ENCODE assay signal across 15 cellular contexts in genomic region chr6:158465747-158466146, GRCh38.
A peak's percentile ranks its signal among the peaks of the same experiment; 100 is the strongest.
DNase-seq lines count a peak whose midpoint lies in the region; ATAC-seq and TF ChIP-seq lines count a peak whose summit lies in the region.
"Had no signal": no experiment of that assay in that cellular context is flagged by ENCODE, and none has a peak within 500 bp of the region (broad histone marks: within the 10 kb centered on the region; RNA-seq: fewer than 3 reads in every experiment).

No MANE protein-coding gene starts in this region.

- H3K4me1 Mint-ChIP-seq in GM23338 (peaks cover 73% of the 10 kb centered on the region), chondrocyte (ENCODE audit: low read depth) (peaks cover 15% of the 10 kb centered on the region)

- TF ChIP-seq CTCF in 22Rv1 (IDR thresholded peaks at IDR 0.05): no peak
- no peak for TF ChIP-seq CTCF in GM23338 (conservative IDR thresholded peaks at IDR 0.05; ENCODE audit: low read depth in 2 of 2)
- no peak for TF ChIP-seq CTCF in chondrocyte (IDR thresholded peaks at IDR 0.05)
- TF ChIP-seq CTCF in GM20000 (IDR thresholded peaks at IDR 0.05; ENCODE audit: extremely low read depth, missing control alignments): no peak

- H3K27ac Mint-ChIP-seq in GM23338: no peak overlapping the region
- H3K27ac Mint-ChIP-seq in chondrocyte (ENCODE audit: unreplicated experiment): peak overlapping the region; percentile 86
- H3K27ac Mint-ChIP-seq: B cell; CD4-positive, alpha-beta T cell had no signal

- no peak for ATAC-seq in GM23338
- ATAC-seq: HCT116 had no signal

- H3K27me3 Mint-ChIP-seq in GM23338 (ENCODE audit: insufficient read depth, low read depth, poor library complexity): peaks cover 59% of the 10 kb centered on the region
- H3K27me3 Mint-ChIP-seq in chondrocyte (ENCODE audit: low read depth): no peaks in the 10 kb centered on the region
- H3K27me3 Mint-ChIP-seq: B cell; CD4-positive, alpha-beta T cell had no signal

- in situ Hi-C loops in KBM-7 (cut with MboI; ENCODE audit: low pct_unique_long_range_greater_than_20kb, low sequenced_read_pairs): no loop called here

- DNase-seq in GM23338 (ENCODE audit: low spot score) (no peak), chondrocyte (ENCODE audit: low spot score) (no peak), GM20000 (ENCODE audit: low spot score) (no peak), KBM-7 (no peak), medulla oblongata (ENCODE audit: extremely low spot score) (no peak), NCI-H146 treated with DMSO at 0.1 percent for 48 hours (lab: John Stamatoyannopoulos, UW; ENCODE audit: unreplicated experiment) (no peak)
- DNase-seq: CD4-positive, alpha-beta T cell; DMS79 treated with DMSO at 0.1 percent for 48 hours; GF-D8; Karpas-422 had no signal

- H3K79me2 ChIP-seq in GM23338 (replicated peaks; ENCODE audit: insufficient read depth): no peaks in the 10 kb centered on the region

- H3K36me3 ChIP-seq in GM23338 (ENCODE audit: insufficient read depth) (no peaks in the 10 kb centered on the region), HUES6 (ENCODE audit: control insufficient read depth, insufficient read depth, low read length) (0 out of 2 replicates have a peak, but pooled peaks cover 3% of the 10 kb centered on the region)

- peaks cover 32% of the 10 kb centered on the region for H3K9me3 Mint-ChIP-seq in GM23338
- peaks cover 9% of the 10 kb centered on the region for H3K9me3 Mint-ChIP-seq in chondrocyte (ENCODE audit: low read depth)
- H3K9me3 Mint-ChIP-seq: CD4-positive, alpha-beta T cell had no signal

- H3K27me3 ChIP-seq in GM23338 (ENCODE audit: insufficient read depth) (peaks cover 55% of the 10 kb centered on the region), HUES6 (ENCODE audit: control insufficient read depth, insufficient read depth, low read length) (peaks cover 50% of the 10 kb centered on the region)
- H3K27me3 ChIP-seq: BLaER1 treated with 17β-estradiol and CSF1 and Interleukin-3, amounts not matched to agents 10 nM and 100 nM had no signal

- peaks cover 7% of the 10 kb centered on the region; the same call in 1 of the 2 replicates for H4K20me1 ChIP-seq in GM23338 (replicated peaks; ENCODE audit: insufficient read depth)

- H3K4me3 Mint-ChIP-seq in GM23338 (no peak overlapping the region), chondrocyte (ENCODE audit: unreplicated experiment) (no peak overlapping the region)
- H3K4me3 Mint-ChIP-seq: B cell; CD4-positive, alpha-beta T cell had no signal

- peak overlapping the region; percentile 3 for H3K4me2 ChIP-seq in GM23338
- H3K4me2 ChIP-seq: BLaER1 treated with 17β-estradiol and CSF1 and Interleukin-3, amounts not matched to agents 10 nM and 100 nM had no signal

- peaks cover 47% of the 10 kb centered on the region for H3K36me3 Mint-ChIP-seq in GM23338 (ENCODE audit: low read depth)
- peaks cover 46% of the 10 kb centered on the region for H3K36me3 Mint-ChIP-seq in chondrocyte (ENCODE audit: low read depth)

- no peaks in the 10 kb centered on the region; the same call in 1 of the 2 replicates for H3F3A ChIP-seq in GM23338 (replicated peaks; ENCODE audit: low read depth)

- no peak overlapping the region for H2AFZ ChIP-seq in GM23338

- H3K4me1 ChIP-seq in GM23338 (ENCODE audit: insufficient read depth) (peaks cover 47% of the 10 kb centered on the region), HUES6 (ENCODE audit: control insufficient read depth, insufficient read depth, low read length) (peaks cover 52% of the 10 kb centered on the region)

- H3K27ac ChIP-seq in 22Rv1: peak overlapping the region; percentile 80
- H3K27ac ChIP-seq in GM23338 (ENCODE audit: low read depth): no peak overlapping the region
- peak overlapping the region; percentile 76; the same call in 1 of the 2 replicates for H3K27ac ChIP-seq in HUES6 (ENCODE audit: low read depth, low read length)
- H3K27ac ChIP-seq: BLaER1 treated with 17β-estradiol and CSF1 and Interleukin-3, amounts not matched to agents 10 nM and 100 nM had no signal

- no peak overlapping the region for H3K9ac ChIP-seq in HUES6 (ENCODE audit: low read length)
- H3K9ac ChIP-seq: BLaER1 treated with 17β-estradiol and CSF1 and Interleukin-3, amounts not matched to agents 10 nM and 100 nM had no signal

- H3K9me2 ChIP-seq in GM23338 (ENCODE audit: insufficient read depth): no peaks in the 10 kb centered on the region

- no peaks in the 10 kb centered on the region; the same call in 1 of the 2 replicates for H3K9me3 ChIP-seq in HUES6 (ENCODE audit: control insufficient read depth, insufficient read depth, low read depth, low read length)

- H3K4me3 ChIP-seq in GM23338: no peak overlapping the region
- H3K4me3 ChIP-seq in HUES6 (ENCODE audit: low read depth, low read length): no peak overlapping the region
- H3K4me3 ChIP-seq: BLaER1 treated with 17β-estradiol and CSF1 and Interleukin-3, amounts not matched to agents 10 nM and 100 nM had no signal

TF ChIP-seq in GM23338, 12 proteins besides CTCF, POLR2A, EP300 and RAD21 (continues in another document):
- TF ChIP-seq JUNB (IDR thresholded peaks at IDR 0.05; ENCODE audit: unreplicated experiment) (no peak), CREB1 (CRISPR knock-in tag; IDR thresholded peaks at IDR 0.05; ENCODE audit: low read depth) (no peak), NANOG (IDR thresholded peaks at IDR 0.05; ENCODE audit: borderline replicate concordance) (no peak)
- TF ChIP-seq, protein P1, sequence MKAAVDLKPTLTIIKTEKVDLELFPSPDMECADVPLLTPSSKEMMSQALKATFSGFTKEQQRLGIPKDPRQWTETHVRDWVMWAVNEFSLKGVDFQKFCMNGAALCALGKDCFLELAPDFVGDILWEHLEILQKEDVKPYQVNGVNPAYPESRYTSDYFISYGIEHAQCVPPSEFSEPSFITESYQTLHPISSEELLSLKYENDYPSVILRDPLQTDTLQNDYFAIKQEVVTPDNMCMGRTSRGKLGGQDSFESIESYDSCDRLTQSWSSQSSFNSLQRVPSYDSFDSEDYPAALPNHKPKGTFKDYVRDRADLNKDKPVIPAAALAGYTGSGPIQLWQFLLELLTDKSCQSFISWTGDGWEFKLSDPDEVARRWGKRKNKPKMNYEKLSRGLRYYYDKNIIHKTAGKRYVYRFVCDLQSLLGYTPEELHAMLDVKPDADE (IDR thresholded peaks at IDR 0.05): no peak
- TF ChIP-seq, protein P2, sequence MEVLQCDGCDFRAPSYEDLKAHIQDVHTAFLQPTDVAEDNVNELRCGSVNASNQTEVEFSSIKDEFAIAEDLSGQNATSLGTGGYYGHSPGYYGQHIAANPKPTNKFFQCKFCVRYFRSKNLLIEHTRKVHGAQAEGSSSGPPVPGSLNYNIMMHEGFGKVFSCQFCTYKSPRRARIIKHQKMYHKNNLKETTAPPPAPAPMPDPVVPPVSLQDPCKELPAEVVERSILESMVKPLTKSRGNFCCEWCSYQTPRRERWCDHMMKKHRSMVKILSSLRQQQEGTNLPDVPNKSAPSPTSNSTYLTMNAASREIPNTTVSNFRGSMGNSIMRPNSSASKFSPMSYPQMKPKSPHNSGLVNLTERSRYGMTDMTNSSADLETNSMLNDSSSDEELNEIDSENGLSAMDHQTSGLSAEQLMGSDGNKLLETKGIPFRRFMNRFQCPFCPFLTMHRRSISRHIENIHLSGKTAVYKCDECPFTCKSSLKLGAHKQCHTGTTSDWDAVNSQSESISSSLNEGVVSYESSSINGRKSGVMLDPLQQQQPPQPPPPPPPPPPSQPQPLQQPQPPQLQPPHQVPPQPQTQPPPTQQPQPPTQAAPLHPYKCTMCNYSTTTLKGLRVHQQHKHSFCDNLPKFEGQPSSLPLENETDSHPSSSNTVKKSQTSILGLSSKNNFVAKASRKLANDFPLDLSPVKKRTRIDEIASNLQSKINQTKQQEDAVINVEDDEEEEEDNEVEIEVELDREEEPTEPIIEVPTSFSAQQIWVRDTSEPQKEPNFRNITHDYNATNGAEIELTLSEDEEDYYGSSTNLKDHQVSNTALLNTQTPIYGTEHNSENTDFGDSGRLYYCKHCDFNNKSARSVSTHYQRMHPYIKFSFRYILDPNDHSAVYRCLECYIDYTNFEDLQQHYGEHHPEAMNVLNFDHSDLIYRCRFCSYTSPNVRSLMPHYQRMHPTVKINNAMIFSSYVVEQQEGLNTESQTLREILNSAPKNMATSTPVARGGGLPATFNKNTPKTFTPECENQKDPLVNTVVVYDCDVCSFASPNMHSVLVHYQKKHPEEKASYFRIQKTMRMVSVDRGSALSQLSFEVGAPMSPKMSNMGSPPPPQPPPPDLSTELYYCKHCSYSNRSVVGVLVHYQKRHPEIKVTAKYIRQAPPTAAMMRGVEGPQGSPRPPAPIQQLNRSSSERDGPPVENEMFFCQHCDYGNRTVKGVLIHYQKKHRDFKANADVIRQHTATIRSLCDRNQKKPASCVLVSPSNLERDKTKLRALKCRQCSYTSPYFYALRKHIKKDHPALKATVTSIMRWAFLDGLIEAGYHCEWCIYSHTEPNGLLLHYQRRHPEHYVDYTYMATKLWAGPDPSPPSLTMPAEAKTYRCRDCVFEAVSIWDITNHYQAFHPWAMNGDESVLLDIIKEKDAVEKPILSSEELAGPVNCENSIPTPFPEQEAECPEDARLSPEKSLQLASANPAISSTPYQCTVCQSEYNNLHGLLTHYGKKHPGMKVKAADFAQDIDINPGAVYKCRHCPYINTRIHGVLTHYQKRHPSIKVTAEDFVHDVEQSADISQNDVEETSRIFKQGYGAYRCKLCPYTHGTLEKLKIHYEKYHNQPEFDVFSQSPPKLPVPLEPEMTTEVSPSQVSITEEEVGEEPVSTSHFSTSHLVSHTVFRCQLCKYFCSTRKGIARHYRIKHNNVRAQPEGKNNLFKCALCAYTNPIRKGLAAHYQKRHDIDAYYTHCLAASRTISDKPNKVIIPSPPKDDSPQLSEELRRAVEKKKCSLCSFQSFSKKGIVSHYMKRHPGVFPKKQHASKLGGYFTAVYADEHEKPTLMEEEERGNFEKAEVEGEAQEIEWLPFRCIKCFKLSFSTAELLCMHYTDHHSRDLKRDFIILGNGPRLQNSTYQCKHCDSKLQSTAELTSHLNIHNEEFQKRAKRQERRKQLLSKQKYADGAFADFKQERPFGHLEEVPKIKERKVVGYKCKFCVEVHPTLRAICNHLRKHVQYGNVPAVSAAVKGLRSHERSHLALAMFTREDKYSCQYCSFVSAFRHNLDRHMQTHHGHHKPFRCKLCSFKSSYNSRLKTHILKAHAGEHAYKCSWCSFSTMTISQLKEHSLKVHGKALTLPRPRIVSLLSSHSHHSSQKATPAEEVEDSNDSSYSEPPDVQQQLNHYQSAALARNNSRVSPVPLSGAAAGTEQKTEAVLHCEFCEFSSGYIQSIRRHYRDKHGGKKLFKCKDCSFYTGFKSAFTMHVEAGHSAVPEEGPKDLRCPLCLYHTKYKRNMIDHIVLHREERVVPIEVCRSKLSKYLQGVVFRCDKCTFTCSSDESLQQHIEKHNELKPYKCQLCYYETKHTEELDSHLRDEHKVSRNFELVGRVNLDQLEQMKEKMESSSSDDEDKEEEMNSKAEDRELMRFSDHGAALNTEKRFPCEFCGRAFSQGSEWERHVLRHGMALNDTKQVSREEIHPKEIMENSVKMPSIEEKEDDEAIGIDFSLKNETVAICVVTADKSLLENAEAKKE (CRISPR knock-in tag; IDR thresholded peaks at IDR 0.05): no peak
